ENCODE assay signal across 8 cellular contexts in the genomic region with DNA sequence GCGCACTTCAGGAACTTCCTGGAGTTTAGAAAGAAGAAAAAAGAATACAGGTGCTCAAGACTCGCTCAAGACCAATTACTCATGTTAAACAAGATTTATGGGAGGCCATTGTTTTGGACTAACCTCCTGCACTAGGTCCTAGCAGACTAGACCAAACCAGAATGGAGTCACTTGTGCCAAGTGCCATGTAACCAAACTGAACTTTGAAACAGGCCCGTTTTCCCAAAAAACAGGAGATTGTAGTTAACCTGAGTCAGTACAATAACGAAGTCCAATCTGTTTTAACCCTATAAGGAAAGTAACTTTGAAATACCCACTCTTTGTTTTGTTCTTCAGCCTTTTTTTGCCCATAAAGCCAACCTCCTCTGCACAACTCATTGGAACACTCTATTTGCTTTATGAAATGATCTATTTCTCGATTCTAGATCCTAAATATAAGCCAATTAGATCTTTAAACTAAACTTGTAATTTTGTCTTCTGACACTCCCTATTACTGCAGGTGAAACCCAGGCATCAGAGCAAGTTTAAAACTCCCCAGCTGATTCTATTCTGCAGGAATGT. TPM values are rescaled to one million over a fixed set of nuclear protein-coding genes. Genes with fewer than 3 reads are reported as not detected.
DNase-seq lines count a peak whose midpoint lies in the region; ATAC-seq, FAIRE-seq and TF ChIP-seq lines count a peak whose summit lies in the region.

No MANE protein-coding gene starts in this region.

- H3K27ac Mint-ChIP-seq in CD8-positive, alpha-beta T cell = peak overlapping the region; percentile 94
- peak overlapping the region; percentile 94 for H3K27ac Mint-ChIP-seq in endothelial cell (ENCODE audit: unreplicated experiment)

- no peaks in the 10 kb centered on the region for H3K9me2 ChIP-seq in OCI-LY7 (ENCODE audit: insufficient read depth, low read length)

- H3K4me3 Mint-ChIP-seq in CD8-positive, alpha-beta T cell = peak overlapping the region; percentile 96
- H3K4me3 Mint-ChIP-seq in endothelial cell (ENCODE audit: unreplicated experiment) = peak overlapping the region; percentile 96

- intact Hi-C loops in CD8-positive, alpha-beta T cell (cut with DNase I, micrococcal nuclease) = loop anchor here (1.0 to 10.0 kb wide), 10 partner anchors 25 to 1975 kb away; a partner anchor contains a TSS
- intact Hi-C loops in OCI-LY7 (cut with micrococcal nuclease; ENCODE audit: unreplicated experiment) = loop anchor here (2.0 kb wide), 1 partner anchor 315 kb away; no protein-coding TSS in a partner anchor
- intact Hi-C loops in ovary (cut with DNase I) = no loop called here

- POLR2A ChIA-PET in CD8-positive, alpha-beta T cell (lab: Charles Lee) = interaction anchor here (1.1 kb wide), 1 partner anchor 26 kb away, joined by 6 read pairs; no protein-coding TSS in a partner anchor
- POLR2A ChIA-PET in OCI-LY7 (lab: Charles Lee) = interaction anchor here (0.6 kb wide), 1 partner anchor 386 kb away, joined by 3 read pairs; no protein-coding TSS in a partner anchor

- FAIRE-seq in HTR-8/SVneo (lab: Jason Lieb, UNC) = no peak

- no peak for TF ChIP-seq POLR2A in ovary (IDR thresholded peaks at IDR 0.05)

- peak overlapping the region; percentile 97 for H2AFZ ChIP-seq in OCI-LY7 (ENCODE audit: low read length)

- H3K36me3 ChIP-seq in CD8-positive, alpha-beta T cell (ENCODE audit: insufficient read depth, low read length) = no peaks in the 10 kb centered on the region
- H3K36me3 ChIP-seq in OCI-LY7 (ENCODE audit: insufficient read depth, low read length) (no peaks in the 10 kb centered on the region), ovary (no peaks in the 10 kb centered on the region)

- BruUV-seq in OCI-LY7 (replicated peaks; lab: Mats Ljungman, UMichigan) = no TSS peak

- no peaks in the 10 kb centered on the region for H3K27me3 ChIP-seq in CD8-positive, alpha-beta T cell (ENCODE audit: insufficient read depth, low read length)
- H3K27me3 ChIP-seq in ovary = no peaks in the 10 kb centered on the region

- H3K9me3 ChIP-seq in CD8-positive, alpha-beta T cell (ENCODE audit: low read length) = no peaks in the 10 kb centered on the region
- H3K9me3 ChIP-seq in OCI-LY7 (ENCODE audit: low read length) = no peaks in the 10 kb centered on the region
- no peaks in the 10 kb centered on the region for H3K9me3 ChIP-seq in ovary

- DNase-seq in CD8-positive, alpha-beta T cell = no peak
- DNase-seq in OCI-LY7 (ENCODE audit: low spot score) (peak; percentile 7), endothelial cell (ENCODE audit: low spot score) (no peak), ovary (no peak), HTR-8/SVneo (ENCODE audit: insufficient read length, low spot score) (no peak), germinal center (ENCODE audit: low spot score) (no peak), NCI-H2196 (lab: John Stamatoyannopoulos, UW; ENCODE audit: unreplicated experiment) (no peak)

- peak overlapping the region; percentile 90 for H3K4me3 ChIP-seq in CD8-positive, alpha-beta T cell (ENCODE audit: low read depth, low read length)
- H3K4me3 ChIP-seq in OCI-LY7 (ENCODE audit: low read depth, low read length, poor library complexity, severe bottlenecking) = peak overlapping the region; percentile 96
- peak overlapping the region; percentile 98 for H3K4me3 ChIP-seq in ovary

- CTCF ChIA-PET in CD8-positive, alpha-beta T cell (lab: Charles Lee) = no interaction called here
- CTCF ChIA-PET in OCI-LY7 (lab: Charles Lee; ENCODE audit: unreplicated experiment) = no interaction called here

- peak overlapping the region; percentile 56 for H3K27ac ChIP-seq in CD8-positive, alpha-beta T cell (ENCODE audit: low read depth, low read length)
- H3K27ac ChIP-seq in OCI-LY7 (ENCODE audit: low read depth, low read length, poor library complexity, severe bottlenecking) (peak overlapping the region; percentile 27), ovary (peak overlapping the region in 1 of 2 donors; percentile 69)

- H3K9me3 Mint-ChIP-seq in CD8-positive, alpha-beta T cell = no peaks in the 10 kb centered on the region
- H3K9me3 Mint-ChIP-seq in endothelial cell (ENCODE audit: unreplicated experiment) = no peaks in the 10 kb centered on the region

- TF ChIP-seq EP300 in ovary (IDR thresholded peaks at IDR 0.05) = no peak

- H3K79me2 ChIP-seq in OCI-LY7 (ENCODE audit: insufficient read depth, low read depth, low read length) = peaks cover 3% of the 10 kb centered on the region; the same call in 1 of the 2 replicates

- no peak for TF ChIP-seq CTCF in CD8-positive, alpha-beta T cell (IDR thresholded peaks at IDR 0.05)
- TF ChIP-seq CTCF in OCI-LY7 (conservative IDR thresholded peaks at IDR 0.05; ENCODE audit: low read length) (no peak), endothelial cell (IDR thresholded peaks at IDR 0.05; ENCODE audit: unreplicated experiment) (no peak), ovary (IDR thresholded peaks at IDR 0.05) (no peak)

- WGBS in ovary, 3 donors = 75 to 81% (median 76%) methylated on average over 5 of the region's 5 CpGs

- peak overlapping the region; percentile 79 for H3K4me2 ChIP-seq in OCI-LY7 (ENCODE audit: low read length)

- peaks cover 42% of the 10 kb centered on the region for H3K4me1 Mint-ChIP-seq in CD8-positive, alpha-beta T cell (ENCODE audit: low read depth)
- peaks cover 49% of the 10 kb centered on the region for H3K4me1 Mint-ChIP-seq in endothelial cell (ENCODE audit: unreplicated experiment)

- H3K36me3 Mint-ChIP-seq in CD8-positive, alpha-beta T cell = peaks cover 8% of the 10 kb centered on the region
- H3K36me3 Mint-ChIP-seq in endothelial cell (ENCODE audit: low read depth, unreplicated experiment) = peaks cover 6% of the 10 kb centered on the region

- ATAC-seq in CD8-positive, alpha-beta T cell = no peak
- ATAC-seq in HG02623 (IDR thresholded peaks at IDR 0.05; ENCODE audit: unreplicated experiment) = no peak

- peaks cover 28% of the 10 kb centered on the region for H3K4me1 ChIP-seq in CD8-positive, alpha-beta T cell (ENCODE audit: insufficient read depth, low read length)
- peaks cover 16% of the 10 kb centered on the region for H3K4me1 ChIP-seq in OCI-LY7 (ENCODE audit: insufficient read depth, low read length, poor library complexity, severe bottlenecking)
- peaks cover 3% of the 10 kb centered on the region for H3K4me1 ChIP-seq in ovary (ENCODE audit: insufficient read depth)

- no peaks in the 10 kb centered on the region for H3K27me3 Mint-ChIP-seq in CD8-positive, alpha-beta T cell (ENCODE audit: low read depth)
- H3K27me3 Mint-ChIP-seq in endothelial cell (ENCODE audit: unreplicated experiment) = peaks cover 2% of the 10 kb centered on the region

- peaks cover 3% of the 10 kb centered on the region; the same call in 1 of the 2 replicates for H4K20me1 ChIP-seq in OCI-LY7 (ENCODE audit: insufficient read depth, low read length)

RNA-seq across cellular contexts. Expression of a gene that starts 0.7 kb away (rescaled TPM):
- 1 to 10 TPM; 3.4 to 3.9 TPM for total RNA-seq in CD8-positive, alpha-beta T cell
- 17.3 and 20.0 TPM in 2 replicates for total RNA-seq in OCI-LY7 (2014; rRNA removed; shearing (Covaris generic))
- total RNA-seq in OCI-LY7 (2022) (39.1 and 47.4 TPM in 2 replicates), endothelial cell (ENCODE audit: unreplicated experiment) (57.1 TPM), ovary (10 to 100 TPM; 17.5 to 45.2 (median 37.0) TPM)
- polyA plus RNA-seq in ovary = 10 to 100 TPM; 37.6 to 46.5 TPM

Comparison
In these comparisons a context has a peak if more than half of its experiments do, and no peak if none do; other contexts are left out.
1. intact Hi-C loops: an anchor here in CD8-positive, alpha-beta T cell (1.0 to 10.0 kb wide) and OCI-LY7 (2.0 kb wide); none called in ovary.